Comparison of ENCODE assay signal across 9 cellular contexts in the genomic region with DNA sequence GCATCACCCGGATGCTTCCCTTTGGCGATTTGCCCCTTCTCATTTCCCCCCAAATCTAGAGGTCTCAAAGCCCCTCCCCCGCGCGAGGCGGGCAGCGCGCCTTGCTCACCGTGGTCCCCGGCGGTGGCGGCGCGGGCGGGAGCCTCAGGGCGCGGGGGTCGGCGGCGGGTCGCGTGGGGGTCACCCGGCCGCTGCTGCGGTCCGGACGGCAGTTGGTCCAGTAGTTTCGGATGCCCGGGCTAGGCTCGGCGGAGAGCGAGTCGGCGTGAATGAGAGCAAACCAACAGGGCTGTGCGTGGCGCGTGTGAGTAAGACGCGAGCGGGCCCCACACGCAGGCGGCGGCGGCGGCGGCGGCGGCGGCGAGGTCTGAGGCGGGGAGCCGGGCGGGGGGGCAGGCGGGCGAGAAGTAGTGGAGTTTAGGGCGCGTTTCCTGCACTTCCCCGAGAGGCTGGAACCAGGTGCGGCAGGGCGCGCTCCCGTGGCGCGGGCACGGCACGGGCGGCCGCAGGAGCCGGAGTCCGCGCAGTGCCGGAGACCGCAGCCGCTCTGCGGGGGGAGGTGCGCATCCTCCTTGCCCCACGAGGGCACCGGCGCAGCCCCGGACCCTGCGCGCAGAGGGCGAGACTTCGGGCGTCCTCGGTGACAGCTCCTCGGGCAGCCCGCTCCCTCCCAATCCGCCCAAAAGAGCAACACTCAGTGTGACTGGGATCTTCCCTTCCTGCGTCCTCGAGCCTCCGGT. TPM values are rescaled to one million over a fixed set of nuclear protein-coding genes. Genes with fewer than 3 reads are reported as not detected.
DNase-seq lines count a peak whose midpoint lies in the region; ATAC-seq, FAIRE-seq and TF ChIP-seq lines count a peak whose summit lies in the region.
"Had no signal": no experiment of that assay in that cellular context is flagged by ENCODE, and none has a peak within 500 bp of the region (broad histone marks: within the 10 kb centered on the region; RNA-seq: fewer than 3 reads in every experiment).

No MANE protein-coding gene starts in this region.

- H3K36me3 ChIP-seq in astrocyte (ENCODE audit: insufficient read depth, low read length) (no peaks in the 10 kb centered on the region), keratinocyte (ENCODE audit: control insufficient read depth in 2 of 2, extremely low read depth in 1 of 2, insufficient read depth in 2 of 2, low read length in 2 of 2) (no peaks in the 10 kb centered on the region), stomach (no peaks in the 10 kb centered on the region)

- H4K20me1 ChIP-seq in astrocyte (ENCODE audit: insufficient read depth, low read length) (no peaks in the 10 kb centered on the region), keratinocyte (ENCODE audit: control insufficient read depth, extremely low read depth, insufficient read depth, low read length) (no peaks in the 10 kb centered on the region)

- H2AFZ ChIP-seq in astrocyte (ENCODE audit: low read depth, low read length) = peak overlapping the region; percentile 85
- peak overlapping the region; percentile 30 for H2AFZ ChIP-seq in keratinocyte (ENCODE audit: control insufficient read depth, low read length)

- H3K27ac ChIP-seq in astrocyte (ENCODE audit: low read depth, low read length) (no peak overlapping the region), keratinocyte (ENCODE audit: control insufficient read depth, insufficient read depth, low read length) (no peak overlapping the region), stomach (no peak overlapping the region)

- in situ Hi-C loops in ACHN (cut with HindIII; ENCODE audit: low pct_ligation_motif_present, low pct_unique_long_range_greater_than_20kb, low sequenced_read_pairs) = no loop called here

- no peaks in the 10 kb centered on the region for H3K36me3 Mint-ChIP-seq in astrocyte (ENCODE audit: low read depth, unreplicated experiment)

- H3K4me1 ChIP-seq in astrocyte (ENCODE audit: insufficient read depth, low read length) (peaks cover 14% of the 10 kb centered on the region), keratinocyte (ENCODE audit: control insufficient read depth, extremely low read depth, insufficient read depth, low read length) (no peaks in the 10 kb centered on the region), stomach (peaks cover 19 to 31% (median 28%) of the 10 kb centered on the region in 4 donors)

- 1 to 4% (median 1%) methylated on average over 4 to 92 of the region's 92 CpGs for WGBS in stomach, 5 donors

- TF ChIP-seq EP300 in stomach (IDR thresholded peaks at IDR 0.05) = no peak

- H3K9me3 Mint-ChIP-seq in astrocyte (ENCODE audit: unreplicated experiment) = no peaks in the 10 kb centered on the region
- H3K9me3 Mint-ChIP-seq: activated naive CD4-positive, alpha-beta T cell treated with anti-CD3 and anti-CD28 coated beads, Interleukin-2, amount 50 U/mL, for 24 hours had no signal

- H3K27me3 ChIP-seq in astrocyte (ENCODE audit: insufficient read depth, low read length) (peaks cover 12% of the 10 kb centered on the region), keratinocyte (ENCODE audit: control insufficient read depth, extremely low read depth, insufficient read depth, low read length) (peaks cover 35% of the 10 kb centered on the region), stomach (peaks cover 6 to 55% (median 21%) of the 10 kb centered on the region in 3 donors)

- H3K4me3 Mint-ChIP-seq in astrocyte (ENCODE audit: unreplicated experiment) = peak overlapping the region; percentile 91
- H3K4me3 Mint-ChIP-seq: activated naive CD4-positive, alpha-beta T cell treated with anti-CD3 and anti-CD28 coated beads, Interleukin-2, amount 50 U/mL, for 24 hours had no signal

- H3K9ac ChIP-seq in astrocyte (ENCODE audit: low read length) = peak overlapping the region; percentile 59
- H3K9ac ChIP-seq in keratinocyte (ENCODE audit: control insufficient read depth, extremely low read depth, insufficient read depth, low read length) = no peak overlapping the region

- no peak for TF ChIP-seq CTCF in astrocyte (IDR thresholded peaks at IDR 0.05; ENCODE audit: insufficient read depth, low read depth, low read length)
- no peak for TF ChIP-seq CTCF in keratinocyte (optimal IDR thresholded peaks at IDR 0.05 in 1 of 3, IDR thresholded peaks at IDR 0.05 in 1 of 3, conservative IDR thresholded peaks at IDR 0.05 in 1 of 3; ENCODE audit: extremely low read depth in 1 of 3, insufficient read depth in 2 of 3, low read length in 3 of 3)
- no peak for TF ChIP-seq CTCF in stomach (IDR thresholded peaks at IDR 0.05)

- DNase-seq in ACHN (peak; percentile 5), astrocyte (ENCODE audit: low read depth) (no peak), keratinocyte (ENCODE audit: low read depth, low spot score) (no peak), stomach (no peak), NCI-H2107 treated with DMSO at 0.1 percent for 48 hours (lab: John Stamatoyannopoulos, UW; ENCODE audit: unreplicated experiment) (no peak), HUDEP-2 (lab: John Stamatoyannopoulos, UW; ENCODE audit: unreplicated experiment in 76 of 76) (no peak)

- dilution Hi-C loops in keratinocyte (cut with MboI; ENCODE audit: extremely low pct_ligation_motif_present, low sequenced_read_pairs) = no loop called here

- no peak for TF ChIP-seq POLR2A in stomach (IDR thresholded peaks at IDR 0.05)

- no peaks in the 10 kb centered on the region for H3K9me1 ChIP-seq in keratinocyte (ENCODE audit: control insufficient read depth, extremely low read depth, insufficient read depth, low read length)

- no peaks in the 10 kb centered on the region for H3K27me3 Mint-ChIP-seq in astrocyte (ENCODE audit: low read depth, unreplicated experiment)

- H3K79me2 ChIP-seq in astrocyte (ENCODE audit: insufficient read depth, low read length) = no peaks in the 10 kb centered on the region
- H3K79me2 ChIP-seq in keratinocyte (ENCODE audit: control insufficient read depth, insufficient read depth, low read length) = no peaks in the 10 kb centered on the region

- H3K9me3 ChIP-seq in astrocyte (ENCODE audit: insufficient read depth, low read depth, low read length) (no peaks in the 10 kb centered on the region), keratinocyte (ENCODE audit: control insufficient read depth, low read depth, low read length) (no peaks in the 10 kb centered on the region), stomach (no peaks in the 10 kb centered on the region)

- H3K27ac Mint-ChIP-seq in astrocyte (ENCODE audit: unreplicated experiment) = no peak overlapping the region
- H3K27ac Mint-ChIP-seq: activated naive CD4-positive, alpha-beta T cell treated with anti-CD3 and anti-CD28 coated beads, Interleukin-2, amount 50 U/mL, for 24 hours had no signal

- peak overlapping the region; percentile 59 for H3K4me3 ChIP-seq in astrocyte (ENCODE audit: insufficient read depth, low read depth, low read length)
- peak overlapping the region; percentile 31 to 62 (median 58) for H3K4me3 ChIP-seq in keratinocyte (ENCODE audit: control insufficient read depth in 2 of 3, extremely low read depth in 1 of 3, insufficient read depth in 2 of 3, low read depth in 1 of 3, low read length in 3 of 3)
- peak overlapping the region; percentile 51 to 77 (median 60) for H3K4me3 ChIP-seq in stomach

- intact Hi-C loops in stomach (cut with DNase I; ENCODE audit: low total_unique reads) = no loop called here

- peak; percentile 22 for ATAC-seq in HG02885 (IDR thresholded peaks at IDR 0.05; ENCODE audit: poor library complexity, unreplicated experiment)
- ATAC-seq in HG02938 (IDR thresholded peaks at IDR 0.05; ENCODE audit: unreplicated experiment) = no peak

- no peak for FAIRE-seq in astrocyte (lab: Jason Lieb, UNC)
- FAIRE-seq in keratinocyte (lab: Jason Lieb, UNC) = no peak

- H3K4me1 Mint-ChIP-seq in astrocyte (ENCODE audit: low read depth, unreplicated experiment) = peaks cover 21% of the 10 kb centered on the region

- H3K4me2 ChIP-seq in astrocyte (ENCODE audit: low read length) (peak overlapping the region; percentile 88), keratinocyte (ENCODE audit: control insufficient read depth, extremely low read depth, insufficient read depth, low read depth, low read length) (peak overlapping the region; percentile 70)

RNA-seq across cellular contexts. Expression of a gene that starts 0.6 kb away (rescaled TPM):
- total RNA-seq in astrocyte = 1.5 and 3.2 TPM in 2 replicates
- polyA plus RNA-seq in keratinocyte = not detected in 3 replicates
- polyA plus RNA-seq in keratinocyte (2011; ENCODE audit: low read depth) = not detected
- not detected in 2 replicates for polyA plus RNA-seq in keratinocyte (2011; cell fraction: cytosol; rRNA removed)
- polyA plus RNA-seq in keratinocyte (2011; cell fraction: nucleus; rRNA removed) = not detected in 2 replicates
- polyA plus RNA-seq in keratinocyte (2012; ENCODE audit: low replicate concordance) = not detected in 2 replicates
- not detected in 3 replicates for polyA minus RNA-seq in keratinocyte
- not detected for polyA minus RNA-seq in keratinocyte (2011; cell fraction: cytosol; rRNA and poly(A)+ RNA removed)
- polyA minus RNA-seq in keratinocyte (2011; cell fraction: nucleus; rRNA and poly(A)+ RNA removed) = not detected in 2 replicates
- total RNA-seq in stomach = 1 to 10 TPM in 1 of 5 donors, not detected in 4; 2.2 TPM
- polyA plus RNA-seq in stomach = under 1 TPM in 1 of 3 donors, not detected in 2; 0.05 TPM
